In the genomic region with DNA sequence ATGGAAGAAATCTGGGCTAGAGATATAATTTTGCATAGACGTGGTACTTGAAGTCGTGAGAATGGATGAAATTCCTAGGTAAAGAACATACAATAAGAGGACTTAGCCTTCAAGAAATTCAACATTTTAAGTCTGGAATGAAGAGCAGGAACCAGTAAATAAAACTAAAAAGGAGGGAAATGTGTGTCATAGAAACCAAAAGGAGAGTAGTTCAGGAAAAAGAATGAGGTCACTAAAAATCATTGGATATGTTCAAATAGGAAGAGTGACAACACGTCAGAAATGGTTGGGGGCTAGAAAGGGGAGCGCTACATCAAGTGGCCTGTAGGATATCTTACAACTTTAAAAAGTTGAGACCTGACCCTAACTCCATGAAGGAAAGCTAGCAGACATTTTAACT, we compare ENCODE assay signal across 18 cellular contexts. TPM values are rescaled to one million over a fixed set of nuclear protein-coding genes. Genes with fewer than 3 reads are reported as not detected.
DNase-seq lines count a peak whose midpoint lies in the region; TF ChIP-seq lines count a peak whose summit lies in the region.
"Had no signal": no experiment of that assay in that cellular context is flagged by ENCODE, and none has a peak within 500 bp of the region (broad histone marks: within the 10 kb centered on the region; RNA-seq: fewer than 3 reads in every experiment).

No MANE protein-coding gene starts in this region.

- TF ChIP-seq CTCF in HFFc6 (IDR thresholded peaks at IDR 0.05), result 0 out of 2 replicates have a peak, but pooled peaks have one; percentile 17
- TF ChIP-seq CTCF in mammary epithelial cell (conservative IDR thresholded peaks at IDR 0.05 in 1 of 2, IDR thresholded peaks at IDR 0.05 in 1 of 2; ENCODE audit: extremely low read depth in 1 of 2, insufficient read depth in 1 of 2, low read depth in 1 of 2, low read length in 2 of 2), result no peak
- no peak for TF ChIP-seq CTCF in osteocyte (IDR thresholded peaks at IDR 0.05)

- in situ Hi-C loops in mammary epithelial cell (cut with MboI; ENCODE audit: low sequenced_read_pairs in 2 of 2), result no loop called here

- no peaks in the 10 kb centered on the region for H3K27me3 Mint-ChIP-seq in activated CD4-positive, alpha-beta T cell treated with anti-CD3 and anti-CD28 coated beads, Interleukin-2, amount 10 ng/mL, durations not matched to agents 24 days and 14 days
- H3K27me3 Mint-ChIP-seq in HFFc6 (ENCODE audit: insufficient read depth) (no peaks in the 10 kb centered on the region), osteocyte (ENCODE audit: unreplicated experiment) (no peaks in the 10 kb centered on the region)

- H3K27ac Mint-ChIP-seq in activated CD4-positive, alpha-beta T cell treated with anti-CD3 and anti-CD28 coated beads, Interleukin-2, amount 10 ng/mL, durations not matched to agents 24 days and 14 days, result no peak overlapping the region
- peak overlapping the region; percentile 82 for H3K27ac Mint-ChIP-seq in HFFc6
- peak overlapping the region; percentile 11 for H3K27ac Mint-ChIP-seq in osteocyte (ENCODE audit: unreplicated experiment)
- H3K27ac Mint-ChIP-seq: stimulated activated effector memory CD8-positive, alpha-beta T cell treated with anti-CD3 and anti-CD28 coated beads, Interleukin-12 subunit alpha, Interleukin-12 subunit beta, amount 100 ng/mL, for 72 hours had no signal

- H2AFZ ChIP-seq in mammary epithelial cell (ENCODE audit: low read depth, low read length), result no peak overlapping the region

- peaks cover 68% of the 10 kb centered on the region for H3K79me2 ChIP-seq in mammary epithelial cell (ENCODE audit: insufficient read depth, low read length)

- intact Hi-C loops in activated CD4-positive, alpha-beta T cell treated with anti-CD3 and anti-CD28 coated beads, Interleukin-2, amount 10 ng/mL, durations not matched to agents 24 days and 14 days (cut with micrococcal nuclease), result no loop called here
- intact Hi-C loops in mammary epithelial cell (cut with micrococcal nuclease), result loop anchor here (1.0 to 2.0 kb wide), 3 partner anchors 44 to 89 kb away; partner anchors contain the start of gene PFDN1

- H3K4me2 ChIP-seq in mammary epithelial cell (ENCODE audit: insufficient read depth, low read depth, low read length), result peak overlapping the region; percentile 44
- H3K4me2 ChIP-seq: BLaER1 had no signal

- H3K36me3 ChIP-seq in mammary epithelial cell (ENCODE audit: insufficient read depth, low read length), result peaks cover 1% of the 10 kb centered on the region
- H3K36me3 ChIP-seq: ascending aorta, thyroid gland had no signal

- WGBS in mammary epithelial cell (ENCODE audit: low coverage, missing lambda C conversion rate), result 100% methylated on average over 4 of the region's 4 CpGs

- H3K9me3 ChIP-seq in mammary epithelial cell (replicated peaks; ENCODE audit: insufficient read depth, low read length), result no peaks in the 10 kb centered on the region
- H3K9me3 ChIP-seq: ascending aorta, thyroid gland had no signal

- no peaks in the 10 kb centered on the region for H3K27me3 ChIP-seq in mammary epithelial cell (ENCODE audit: insufficient read depth, low read length)
- H3K27me3 ChIP-seq: ascending aorta, BLaER1, thyroid gland had no signal

- DNase-seq in activated CD4-positive, alpha-beta T cell treated with anti-CD3 and anti-CD28 coated beads, Interleukin-2, amount 10 ng/mL, durations not matched to agents 24 days and 14 days, result no peak
- DNase-seq in activated CD4-positive, alpha-beta T cell treated with anti-CD3 and anti-CD28 coated beads for 4 hours, result no peak
- no peak for DNase-seq in HFFc6
- no peak for DNase-seq in mammary epithelial cell
- DNase-seq in osteocyte (ENCODE audit: extremely low spot score, unreplicated experiment), result no peak
- DNase-seq in DMS153 treated with DMSO at 0.1 percent for 48 hours (lab: John Stamatoyannopoulos, UW; ENCODE audit: unreplicated experiment), result no peak
- DNase-seq in RPMI8226, result no peak
- no peak for DNase-seq in COLO668 (lab: John Stamatoyannopoulos, UW; ENCODE audit: unreplicated experiment)
- DNase-seq: activated CD4-positive, alpha-beta T cell treated with anti-CD3 and anti-CD28 coated beads, Interleukin-2, amount 50 U/mL, for 48 hours; DMS153; mesenchymal stem cell; NCI-H1436 treated with DMSO at 0.1 percent for 48 hours; NCI-H748 treated with DMSO at 0.1 percent for 48 hours; OCI-M1; thyroid gland had no signal

- H3K4me1 ChIP-seq in mammary epithelial cell (ENCODE audit: insufficient read depth, low read length), result peaks cover 59% of the 10 kb centered on the region

- CTCF ChIA-PET in mammary epithelial cell (lab: Charles Lee; ENCODE audit: low non-redundant PET), result no interaction called here

- no peaks in the 10 kb centered on the region for H4K20me1 ChIP-seq in mammary epithelial cell (ENCODE audit: insufficient read depth, low read length)

- H3K4me3 ChIP-seq in mammary epithelial cell (replicated peaks in 1 of 3; ENCODE audit: insufficient read depth in 1 of 3, low read depth in 2 of 3, low read length in 3 of 3), result no peak overlapping the region
- H3K4me3 ChIP-seq: ascending aorta, BLaER1, thyroid gland had no signal

- peak overlapping the region; percentile 55 for H3K9ac ChIP-seq in mammary epithelial cell (ENCODE audit: insufficient read depth, low read length)
- H3K9ac ChIP-seq: BLaER1 had no signal

- no TSS peak for BruUV-seq in mammary epithelial cell (replicated peaks; lab: Mats Ljungman, UMichigan)

- peaks cover 34% of the 10 kb centered on the region for H3K36me3 Mint-ChIP-seq in activated CD4-positive, alpha-beta T cell treated with anti-CD3 and anti-CD28 coated beads, Interleukin-2, amount 10 ng/mL, durations not matched to agents 24 days and 14 days (ENCODE audit: low read depth)
- H3K36me3 Mint-ChIP-seq in HFFc6 (ENCODE audit: low read depth), result peaks cover 22% of the 10 kb centered on the region
- peaks cover 19% of the 10 kb centered on the region for H3K36me3 Mint-ChIP-seq in osteocyte (ENCODE audit: unreplicated experiment)

- no peaks in the 10 kb centered on the region for H3K9me3 Mint-ChIP-seq in activated CD4-positive, alpha-beta T cell treated with anti-CD3 and anti-CD28 coated beads, Interleukin-2, amount 10 ng/mL, durations not matched to agents 24 days and 14 days
- H3K9me3 Mint-ChIP-seq in HFFc6 (no peaks in the 10 kb centered on the region), osteocyte (ENCODE audit: unreplicated experiment) (no peaks in the 10 kb centered on the region)
- H3K9me3 Mint-ChIP-seq: stimulated activated effector memory CD8-positive, alpha-beta T cell treated with anti-CD3 and anti-CD28 coated beads, Interleukin-12 subunit alpha, Interleukin-12 subunit beta, amount 100 ng/mL, for 72 hours had no signal

- dilution Hi-C loops in mammary epithelial cell (cut with HindIII; ENCODE audit: low sequenced_read_pairs), result no loop called here

- peak overlapping the region; percentile 99 for H3K27ac ChIP-seq in mammary epithelial cell (ENCODE audit: insufficient read depth, low read depth, low read length)
- H3K27ac ChIP-seq: ascending aorta, BLaER1, thyroid gland had no signal

- peaks cover 39% of the 10 kb centered on the region for H3K4me1 Mint-ChIP-seq in activated CD4-positive, alpha-beta T cell treated with anti-CD3 and anti-CD28 coated beads, Interleukin-2, amount 10 ng/mL, durations not matched to agents 24 days and 14 days
- H3K4me1 Mint-ChIP-seq in HFFc6 (ENCODE audit: low read depth) (peaks cover 25% of the 10 kb centered on the region), osteocyte (ENCODE audit: unreplicated experiment) (peaks cover 35% of the 10 kb centered on the region)

- H3K4me3 Mint-ChIP-seq in activated CD4-positive, alpha-beta T cell treated with anti-CD3 and anti-CD28 coated beads, Interleukin-2, amount 10 ng/mL, durations not matched to agents 24 days and 14 days, result peak overlapping the region; percentile 5
- H3K4me3 Mint-ChIP-seq in HFFc6 (no peak overlapping the region), osteocyte (ENCODE audit: unreplicated experiment) (no peak overlapping the region)
- H3K4me3 Mint-ChIP-seq: stimulated activated effector memory CD8-positive, alpha-beta T cell treated with anti-CD3 and anti-CD28 coated beads, Interleukin-12 subunit alpha, Interleukin-12 subunit beta, amount 100 ng/mL, for 72 hours had no signal

RNA-seq across cellular contexts. Expression of gene PFDN1, which starts 44.0 kb away (rescaled TPM):
- 51.5 and 57.9 TPM in 2 replicates for total RNA-seq in activated CD4-positive, alpha-beta T cell treated with anti-CD3 and anti-CD28 coated beads, Interleukin-2, amount 10 ng/mL, durations not matched to agents 24 days and 14 days
- total RNA-seq in HFFc6 (2021; fragmentation: NEBNext Ultra II Directional; extraction: Animal tissue kit (Norgen Biotek cat#: 25700)), result 10 to 100 TPM; 75.0 to 95.8 (median 89.0) TPM
- total RNA-seq in mammary epithelial cell (10 to 100 TPM; 64.0 to 65.0 TPM), osteocyte (47.8 and 49.6 TPM in 2 replicates)
- polyA plus RNA-seq in mammary epithelial cell, result 92.4 TPM
- polyA minus RNA-seq in mammary epithelial cell, result 130 TPM
